Comparison of ENCODE assay signal across 9 cellular contexts in genomic region chr1:234755449-234755863, GRCh38.
DNase-seq lines count a peak whose midpoint lies in the region; ATAC-seq and TF ChIP-seq lines count a peak whose summit lies in the region.
"Had no signal": no experiment of that assay in that cellular context is flagged by ENCODE, and none has a peak within 500 bp of the region (broad histone marks: within the 10 kb centered on the region; RNA-seq: fewer than 3 reads in every experiment).

No MANE protein-coding gene starts in this region.

- no peaks in the 10 kb centered on the region for H3K36me3 Mint-ChIP-seq in GM23338 (ENCODE audit: low read depth)
- H3K36me3 Mint-ChIP-seq: brain had no signal

- peak overlapping the region; percentile 14; the same call in 1 of the 2 replicates for H2AFZ ChIP-seq in GM23338

- H3K36me3 ChIP-seq in GM23338 (ENCODE audit: insufficient read depth), result no peaks in the 10 kb centered on the region

- ATAC-seq in GM23338 (no peak), sciatic nerve (peak; percentile 89), GM21737 (IDR thresholded peaks at IDR 0.05; ENCODE audit: unreplicated experiment) (no peak), GM18867 (IDR thresholded peaks at IDR 0.05; ENCODE audit: unreplicated experiment) (no peak), HG03521 (IDR thresholded peaks at IDR 0.05; ENCODE audit: unreplicated experiment) (no peak)

- H3K27me3 Mint-ChIP-seq in GM23338 (ENCODE audit: insufficient read depth, low read depth, poor library complexity), result peaks cover 13% of the 10 kb centered on the region
- H3K27me3 Mint-ChIP-seq: brain had no signal

- peaks cover 4% of the 10 kb centered on the region; the same call in 1 of the 3 replicates for H3K9me3 Mint-ChIP-seq in GM23338

- H3K4me2 ChIP-seq in GM23338, result no peak overlapping the region

- intact Hi-C loops in sciatic nerve (cut with DNase I), result no loop called here

- H3K27ac Mint-ChIP-seq in GM23338, result no peak overlapping the region

- no peaks in the 10 kb centered on the region for H3K27me3 ChIP-seq in GM23338 (ENCODE audit: insufficient read depth)

- no peak overlapping the region for H3K4me3 ChIP-seq in GM23338

- H4K20me1 ChIP-seq in GM23338 (replicated peaks; ENCODE audit: insufficient read depth), result no peaks in the 10 kb centered on the region

- TF ChIP-seq CTCF in GM23338 (conservative IDR thresholded peaks at IDR 0.05; ENCODE audit: low read depth in 2 of 2), result no peak

- no peaks in the 10 kb centered on the region for H3K79me2 ChIP-seq in GM23338 (replicated peaks; ENCODE audit: insufficient read depth)

- H3K4me3 Mint-ChIP-seq in GM23338, result no peak overlapping the region
- H3K4me3 Mint-ChIP-seq: brain had no signal

- H3K9me2 ChIP-seq in GM23338 (ENCODE audit: insufficient read depth), result peaks cover 13% of the 10 kb centered on the region

- no peaks in the 10 kb centered on the region for H3F3A ChIP-seq in GM23338 (replicated peaks; ENCODE audit: low read depth)

- H3K27ac ChIP-seq in GM23338 (ENCODE audit: low read depth), result no peak overlapping the region

- peaks cover under 1% of the 10 kb centered on the region; the same call in 1 of the 2 replicates for H3K4me1 ChIP-seq in GM23338 (ENCODE audit: insufficient read depth)

- H3K4me1 Mint-ChIP-seq in GM23338, result peaks cover 8% of the 10 kb centered on the region

- DNase-seq in GM23338 (ENCODE audit: low spot score) (no peak), NOMO-1 (lab: John Stamatoyannopoulos, UW; ENCODE audit: unreplicated experiment in 2 of 2) (peak; percentile 69 to 79), fibroblast of the conjunctiva (ENCODE audit: low read depth) (peak; percentile 57), sciatic nerve (ENCODE audit: low spot score) (peak; percentile 87), mesenteric fat pad (ENCODE audit: low spot score) (no peak)

TF ChIP-seq in GM23338, 12 proteins besides CTCF, POLR2A, EP300 and RAD21:
- TF ChIP-seq NANOG (IDR thresholded peaks at IDR 0.05; ENCODE audit: borderline replicate concordance) (no peak), EZH2phosphoT487 (IDR thresholded peaks at IDR 0.05; ENCODE audit: unreplicated experiment) (no peak), CREB1 (CRISPR knock-in tag; IDR thresholded peaks at IDR 0.05; ENCODE audit: low read depth) (no peak), ETS1 (IDR thresholded peaks at IDR 0.05) (no peak), STAT1 (IDR thresholded peaks at IDR 0.05; ENCODE audit: unreplicated experiment) (no peak), JUNB (IDR thresholded peaks at IDR 0.05; ENCODE audit: unreplicated experiment) (no peak), POLR2AphosphoS5 (IDR thresholded peaks at IDR 0.05; ENCODE audit: low read depth) (no peak), ZNF114 (CRISPR knock-in tag; IDR thresholded peaks at IDR 0.05) (no peak), REST (IDR thresholded peaks at IDR 0.05; ENCODE audit: unreplicated experiment) (no peak), EZH2 (IDR thresholded peaks at IDR 0.05; ENCODE audit: low read depth, unreplicated experiment) (no peak), ZNF331 (CRISPR knock-in tag; IDR thresholded peaks at IDR 0.05; ENCODE audit: low read depth) (no peak), ZNF462 (CRISPR knock-in tag; IDR thresholded peaks at IDR 0.05) (no peak)

Comparison
In these comparisons a context has a peak if more than half of its experiments do, and no peak if none do; other contexts are left out.
1. DNase-seq: peak in NOMO-1 (2 of 2), fibroblast of the conjunctiva (single experiment) and sciatic nerve (single experiment); none in GM23338 (single experiment) and mesenteric fat pad (single experiment).